ENCODE assay signal across 1 cellular context in the genomic region with DNA sequence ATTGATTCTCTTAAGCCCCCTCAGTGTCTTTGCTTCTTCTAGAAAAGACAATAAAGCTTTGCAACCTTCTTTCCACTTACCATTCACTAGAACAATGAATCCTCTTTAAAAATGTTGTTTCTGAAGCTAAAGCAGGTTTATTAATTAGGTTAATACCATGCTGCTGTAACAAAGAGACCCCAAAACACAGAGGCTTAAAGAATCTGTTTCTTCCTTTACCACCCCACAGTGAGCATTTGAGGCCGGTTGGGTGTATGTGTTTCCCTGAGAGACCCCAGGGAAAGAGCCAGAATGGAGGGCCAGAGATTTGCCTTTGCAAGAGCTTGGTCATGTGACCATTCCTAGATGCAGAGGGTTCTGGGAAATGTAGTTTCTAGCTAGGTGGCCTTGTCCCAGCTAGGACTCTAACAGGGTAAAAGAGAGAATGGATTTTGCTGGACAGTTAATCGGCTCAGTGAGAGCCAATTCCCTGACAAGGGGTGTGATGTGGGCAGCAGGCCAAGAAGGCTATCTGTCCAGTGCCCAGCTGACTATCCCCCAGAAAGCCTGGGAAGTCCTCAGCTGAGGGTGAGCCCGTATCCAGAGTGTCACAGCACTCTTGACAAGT.
TF ChIP-seq lines count a peak whose summit lies in the region.

No MANE protein-coding gene starts in this region.

TF ChIP-seq in H1, 55 proteins besides CTCF, POLR2A, EP300 and RAD21 (continued from another document):
- TF ChIP-seq CBX8 (IDR thresholded peaks at IDR 0.05; ENCODE audit: borderline replicate concordance, low read depth, low read length) (no peak), NRF1 (IDR thresholded peaks at IDR 0.05; ENCODE audit: low read depth, low read length) (no peak), SUZ12 (IDR thresholded peaks at IDR 0.05; ENCODE audit: low read length) (no peak), HDAC2 (IDR thresholded peaks at IDR 0.05; ENCODE audit: borderline replicate concordance in 1 of 2, low read depth in 2 of 2, low read length in 2 of 2) (no peak), CREB1 (IDR thresholded peaks at IDR 0.05) (no peak), RNF2 (IDR thresholded peaks at IDR 0.05; ENCODE audit: borderline replicate concordance, low read depth, low read length, missing control alignments, poor library complexity, severe bottlenecking) (no peak), CEBPB (IDR thresholded peaks at IDR 0.05; ENCODE audit: low read depth, low read length) (no peak), SRF (IDR thresholded peaks at IDR 0.05; ENCODE audit: low read depth, low read length) (no peak), TCF12 (IDR thresholded peaks at IDR 0.05; ENCODE audit: low read depth, low read length) (no peak), SIN3A (conservative IDR thresholded peaks at IDR 0.05 in 1 of 2, IDR thresholded peaks at IDR 0.05 in 1 of 2; ENCODE audit: low read depth in 1 of 2, low read length in 2 of 2) (no peak), CHD2 (IDR thresholded peaks at IDR 0.05; ENCODE audit: low read length) (no peak)
- TF ChIP-seq, protein P1, sequence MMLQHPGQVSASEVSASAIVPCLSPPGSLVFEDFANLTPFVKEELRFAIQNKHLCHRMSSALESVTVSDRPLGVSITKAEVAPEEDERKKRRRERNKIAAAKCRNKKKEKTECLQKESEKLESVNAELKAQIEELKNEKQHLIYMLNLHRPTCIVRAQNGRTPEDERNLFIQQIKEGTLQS (IDR thresholded peaks at IDR 0.05; ENCODE audit: insufficient read depth, low read depth, low read length) = 0 out of 2 replicates have a peak, but pooled peaks have one; percentile 46
TF ChIP-seq in H1: peak in this region for 3.
